ENCODE assay signal across 10 cellular contexts in genomic region chr1:37901191-37901892, GRCh38. TPM values are rescaled to one million over a fixed set of nuclear protein-coding genes. Genes with fewer than 3 reads are reported as not detected.
DNase-seq lines count a peak whose midpoint lies in the region; ATAC-seq and TF ChIP-seq lines count a peak whose summit lies in the region.
"Had no signal": no experiment of that assay in that cellular context is flagged by ENCODE, and none has a peak within 500 bp of the region (broad histone marks: within the 10 kb centered on the region; RNA-seq: fewer than 3 reads in every experiment).

No MANE protein-coding gene starts in this region.

- no peak for TF ChIP-seq CTCF in CD8-positive, alpha-beta T cell (IDR thresholded peaks at IDR 0.05)
- no peak for TF ChIP-seq CTCF in uterus (IDR thresholded peaks at IDR 0.05)

- H3K36me3 Mint-ChIP-seq in CD8-positive, alpha-beta T cell: peaks cover 19% of the 10 kb centered on the region
- H3K36me3 Mint-ChIP-seq in activated T-helper 2 cell treated with anti-CD3 and anti-CD28 coated beads, Interferon-gamma antibody, Interleukin-2, Interleukin-4, amounts not matched to agents 10 μg/mL and 5 μg/mL and 100 μg/mL, durations not matched to agents 14 hours and 24 hours and 36 hours (ENCODE audit: low read depth): peaks cover 17% of the 10 kb centered on the region

- POLR2A ChIA-PET in CD8-positive, alpha-beta T cell (lab: Charles Lee): no interaction called here

- H3K9me3 Mint-ChIP-seq in CD8-positive, alpha-beta T cell: peaks cover 1% of the 10 kb centered on the region
- H3K9me3 Mint-ChIP-seq in activated T-helper 2 cell treated with anti-CD3 and anti-CD28 coated beads, Interferon-gamma antibody, Interleukin-2, Interleukin-4, amounts not matched to agents 10 μg/mL and 5 μg/mL and 100 μg/mL, durations not matched to agents 14 hours and 24 hours and 36 hours: peaks cover 3% of the 10 kb centered on the region

- CTCF ChIA-PET in CD8-positive, alpha-beta T cell (lab: Charles Lee): no interaction called here

- H3K27me3 ChIP-seq in CD8-positive, alpha-beta T cell (ENCODE audit: insufficient read depth, low read length): no peaks in the 10 kb centered on the region
- H3K27me3 ChIP-seq in uterus: no peaks in the 10 kb centered on the region
- H3K27me3 ChIP-seq: ascending aorta had no signal

- H3K27ac Mint-ChIP-seq in CD8-positive, alpha-beta T cell: peak overlapping the region; percentile 88
- peak overlapping the region; percentile 44 for H3K27ac Mint-ChIP-seq in activated T-helper 2 cell treated with anti-CD3 and anti-CD28 coated beads, Interferon-gamma antibody, Interleukin-2, Interleukin-4, amounts not matched to agents 10 μg/mL and 5 μg/mL and 100 μg/mL, durations not matched to agents 14 hours and 24 hours and 36 hours

- no peak overlapping the region for H3K4me3 Mint-ChIP-seq in CD8-positive, alpha-beta T cell
- H3K4me3 Mint-ChIP-seq in activated T-helper 2 cell treated with anti-CD3 and anti-CD28 coated beads, Interferon-gamma antibody, Interleukin-2, Interleukin-4, amounts not matched to agents 10 μg/mL and 5 μg/mL and 100 μg/mL, durations not matched to agents 14 hours and 24 hours and 36 hours (ENCODE audit: low read depth): no peak overlapping the region

- DNase-seq in CD8-positive, alpha-beta T cell: no peak
- peak; percentile 49 for DNase-seq in GM19238 (ENCODE audit: insufficient read length, low spot score)
- DNase-seq in activated T-helper 2 cell treated with anti-CD3 and anti-CD28 coated beads, Interferon-gamma antibody, Interleukin-2, Interleukin-4, amounts not matched to agents 10 μg/mL and 5 μg/mL and 100 μg/mL, durations not matched to agents 14 hours and 24 hours and 36 hours (ENCODE audit: low spot score): no peak
- DNase-seq in SK-N-DZ (ENCODE audit: low spot score): no peak
- no peak for DNase-seq in uterus
- DNase-seq in stimulated activated CD4-positive, alpha-beta T cell treated with anti-CD3 and anti-CD28 coated beads, Interleukin-4, amount 100 ng/mL, for 4 hours: no peak
- DNase-seq: NCI-H187 had no signal

- no peak overlapping the region for H3K27ac ChIP-seq in CD8-positive, alpha-beta T cell (ENCODE audit: low read depth, low read length)
- H3K27ac ChIP-seq in uterus: no peak overlapping the region

- H3K9me3 ChIP-seq in CD8-positive, alpha-beta T cell (ENCODE audit: low read length): no peaks in the 10 kb centered on the region
- H3K9me3 ChIP-seq in uterus: no peaks in the 10 kb centered on the region
- H3K9me3 ChIP-seq: ascending aorta had no signal

- H3K4me3 ChIP-seq in CD8-positive, alpha-beta T cell (ENCODE audit: low read depth, low read length): no peak overlapping the region
- H3K4me3 ChIP-seq in uterus: no peak overlapping the region
- H3K4me3 ChIP-seq: ascending aorta had no signal

- intact Hi-C loops in CD8-positive, alpha-beta T cell (cut with DNase I, micrococcal nuclease): no loop called here
- intact Hi-C loops in activated T-helper 2 cell treated with anti-CD3 and anti-CD28 coated beads, Interferon-gamma antibody, Interleukin-2, Interleukin-4, amounts not matched to agents 10 μg/mL and 5 μg/mL and 100 μg/mL, durations not matched to agents 14 hours and 24 hours and 36 hours (cut with micrococcal nuclease): no loop called here
- intact Hi-C loops in uterus (cut with DNase I; ENCODE audit: low total_unique reads): no loop called here

- TF ChIP-seq POLR2A in uterus (IDR thresholded peaks at IDR 0.05): no peak

- H3K4me1 ChIP-seq in CD8-positive, alpha-beta T cell (ENCODE audit: insufficient read depth, low read length): no peaks in the 10 kb centered on the region
- H3K4me1 ChIP-seq in uterus: no peaks in the 10 kb centered on the region

- no peaks in the 10 kb centered on the region for H3K36me3 ChIP-seq in CD8-positive, alpha-beta T cell (ENCODE audit: insufficient read depth, low read length)
- no peaks in the 10 kb centered on the region for H3K36me3 ChIP-seq in uterus

- H3K27me3 Mint-ChIP-seq in CD8-positive, alpha-beta T cell (ENCODE audit: low read depth): no peaks in the 10 kb centered on the region
- H3K27me3 Mint-ChIP-seq in activated T-helper 2 cell treated with anti-CD3 and anti-CD28 coated beads, Interferon-gamma antibody, Interleukin-2, Interleukin-4, amounts not matched to agents 10 μg/mL and 5 μg/mL and 100 μg/mL, durations not matched to agents 14 hours and 24 hours and 36 hours (ENCODE audit: low read depth): no peaks in the 10 kb centered on the region

- no peak for ATAC-seq in CD8-positive, alpha-beta T cell
- ATAC-seq in HG03066 (IDR thresholded peaks at IDR 0.05; ENCODE audit: low read depth, unreplicated experiment): peak; percentile 73
- no peak for ATAC-seq in esophagus mucosa

- H3K4me1 Mint-ChIP-seq in CD8-positive, alpha-beta T cell (ENCODE audit: low read depth): peaks cover 10% of the 10 kb centered on the region
- peaks cover 8% of the 10 kb centered on the region for H3K4me1 Mint-ChIP-seq in activated T-helper 2 cell treated with anti-CD3 and anti-CD28 coated beads, Interferon-gamma antibody, Interleukin-2, Interleukin-4, amounts not matched to agents 10 μg/mL and 5 μg/mL and 100 μg/mL, durations not matched to agents 14 hours and 24 hours and 36 hours (ENCODE audit: low read depth)

RNA-seq across cellular contexts. Expression of gene MTF1, which starts 42.0 kb away (rescaled TPM):
- total RNA-seq in CD8-positive, alpha-beta T cell: 10 to 100 TPM; 30.3 to 30.8 TPM
- total RNA-seq in activated T-helper 2 cell treated with anti-CD3 and anti-CD28 coated beads, Interferon-gamma antibody, Interleukin-2, Interleukin-4, amounts not matched to agents 10 μg/mL and 5 μg/mL and 100 μg/mL, durations not matched to agents 14 hours and 24 hours and 36 hours: 24.8 and 27.8 TPM in 2 replicates
- 1.8 TPM in 2 replicates for polyA plus RNA-seq in SK-N-DZ (2014; cell fraction: cytosol; rRNA removed)
- 0.76 and 2.6 TPM in 2 replicates for polyA plus RNA-seq in SK-N-DZ (2014; cell fraction: nucleus; rRNA removed)
- total RNA-seq in uterus (10 to 100 TPM in 1 of 4 donors, 1 to 10 TPM in 3; 1.5 to 20.5 (median 4.8) TPM), esophagus mucosa (39.3 TPM)

RNA-seq across cellular contexts. Expression of gene INPP5B, which starts 45.5 kb away (rescaled TPM):
- 10 to 100 TPM; 11.2 to 12.7 TPM for total RNA-seq in CD8-positive, alpha-beta T cell
- 23.1 and 24.2 TPM in 2 replicates for total RNA-seq in activated T-helper 2 cell treated with anti-CD3 and anti-CD28 coated beads, Interferon-gamma antibody, Interleukin-2, Interleukin-4, amounts not matched to agents 10 μg/mL and 5 μg/mL and 100 μg/mL, durations not matched to agents 14 hours and 24 hours and 36 hours
- polyA plus RNA-seq in SK-N-DZ (2014; cell fraction: cytosol; rRNA removed): 10.2 and 12.1 TPM in 2 replicates
- polyA plus RNA-seq in SK-N-DZ (2014; cell fraction: nucleus; rRNA removed): 6.8 and 10.5 TPM in 2 replicates
- total RNA-seq in uterus (10 to 100 TPM; 20.2 to 79.4 (median 46.8) TPM), esophagus mucosa (8.6 TPM)
